Comparison of ENCODE assay signal across 10 cellular contexts in genomic region chr18:2881490-2882195, GRCh38. TPM values are rescaled to one million over a fixed set of nuclear protein-coding genes. Genes with fewer than 3 reads are reported as not detected.
DNase-seq lines count a peak whose midpoint lies in the region; TF ChIP-seq lines count a peak whose summit lies in the region.
"Had no signal": no experiment of that assay in that cellular context is flagged by ENCODE, and none has a peak within 500 bp of the region (broad histone marks: within the 10 kb centered on the region; RNA-seq: fewer than 3 reads in every experiment).

No MANE protein-coding gene starts in this region.

- H3K4me3 Mint-ChIP-seq in HFFc6 (peak overlapping the region; percentile 69), endodermal cell (no peak overlapping the region)
- H3K4me3 Mint-ChIP-seq: WTC11 had no signal

- H3K27me3 ChIP-seq in Karpas-422 (ENCODE audit: low read length) (no peaks in the 10 kb centered on the region), endodermal cell (ENCODE audit: control insufficient read depth, insufficient read depth, low read length, poor library complexity, severe bottlenecking) (no peaks in the 10 kb centered on the region)

- in situ Hi-C loops in ACHN (cut with HindIII; ENCODE audit: low pct_ligation_motif_present, low pct_unique_long_range_greater_than_20kb, low sequenced_read_pairs) = no loop called here

- no peak overlapping the region for H3K9ac ChIP-seq in Karpas-422 (ENCODE audit: low read length)
- H3K9ac ChIP-seq in endodermal cell (ENCODE audit: extremely low read depth, low read length, poor library complexity, severe bottlenecking) = no peak overlapping the region

- H3K36me3 ChIP-seq in Karpas-422 (ENCODE audit: insufficient read depth, low read length) (no peaks in the 10 kb centered on the region), endodermal cell (ENCODE audit: control insufficient read depth, insufficient read depth, low read length) (peaks cover 11% of the 10 kb centered on the region)
- H3K36me3 ChIP-seq: gastrocnemius medialis had no signal

- TF ChIP-seq CTCF in HFFc6 (IDR thresholded peaks at IDR 0.05) (peak; percentile 15; the same call in 1 of the 2 replicates), choroid plexus epithelial cell (conservative IDR thresholded peaks at IDR 0.05; ENCODE audit: low read depth, low read length) (peak; percentile 4), endodermal cell (conservative IDR thresholded peaks at IDR 0.05) (no peak)

- no peaks in the 10 kb centered on the region; the same call in 1 of the 2 replicates for H3K27me3 Mint-ChIP-seq in HFFc6 (ENCODE audit: insufficient read depth)
- H3K27me3 Mint-ChIP-seq in endodermal cell (ENCODE audit: insufficient read depth) = peaks cover 9% of the 10 kb centered on the region

- H3K4me2 ChIP-seq in Karpas-422 (ENCODE audit: low read depth, low read length, poor library complexity, severe bottlenecking) = no peak overlapping the region

- H3K79me2 ChIP-seq in Karpas-422 (ENCODE audit: low read length) = no peaks in the 10 kb centered on the region

- peaks cover 1% of the 10 kb centered on the region; the same call in 1 of the 2 replicates for H3K9me3 Mint-ChIP-seq in HFFc6
- H3K9me3 Mint-ChIP-seq in endodermal cell = peaks cover 8% of the 10 kb centered on the region

- no peaks in the 10 kb centered on the region for H3K9me2 ChIP-seq in Karpas-422 (replicated peaks; ENCODE audit: insufficient read depth, low read length)

- no peak overlapping the region for H2AFZ ChIP-seq in Karpas-422 (ENCODE audit: low read length)

- peaks cover 17% of the 10 kb centered on the region for H3K4me1 Mint-ChIP-seq in HFFc6 (ENCODE audit: low read depth)
- H3K4me1 Mint-ChIP-seq in endodermal cell = peaks cover 3% of the 10 kb centered on the region

- DNase-seq in ACHN (peak; percentile 81), HFFc6 (peak; percentile 88), choroid plexus epithelial cell (ENCODE audit: low read depth) (peak; percentile 81), mucosa of gallbladder (ENCODE audit: low spot score) (peak; percentile 63), Karpas-422 (no peak), NCI-H82 treated with DMSO at 0.1 percent for 48 hours (lab: John Stamatoyannopoulos, UW; ENCODE audit: unreplicated experiment) (no peak), HCEC 1CT (no peak), endodermal cell (no peak)

- WGBS in endodermal cell (ENCODE audit: insufficient coverage in 1 of 2, insufficient read length in 1 of 2), 2 experiments = 87 to 93% methylated on average over 12 to 18 of the region's 18 CpGs

- H3K27ac ChIP-seq in Karpas-422 (ENCODE audit: low read length) (no peak overlapping the region), endodermal cell (ENCODE audit: low read depth, low read length) (no peak overlapping the region)
- H3K27ac ChIP-seq: gastrocnemius medialis had no signal

- H3K9me3 ChIP-seq in Karpas-422 (ENCODE audit: low read length) = no peaks in the 10 kb centered on the region
- H3K9me3 ChIP-seq in endodermal cell (ENCODE audit: control insufficient read depth, low read length) = peaks cover 12% of the 10 kb centered on the region
- H3K9me3 ChIP-seq: gastrocnemius medialis had no signal

- H3K27ac Mint-ChIP-seq in HFFc6 (peak overlapping the region; percentile 95), endodermal cell (no peak overlapping the region)
- H3K27ac Mint-ChIP-seq: WTC11 had no signal

- H3K4me3 ChIP-seq in choroid plexus epithelial cell (ENCODE audit: low read depth, low read length) = no peak overlapping the region
- H3K4me3 ChIP-seq in Karpas-422 (ENCODE audit: low read length) = no peak overlapping the region
- no peak overlapping the region for H3K4me3 ChIP-seq in endodermal cell (ENCODE audit: low read length)
- H3K4me3 ChIP-seq: gastrocnemius medialis had no signal

- H4K20me1 ChIP-seq in Karpas-422 (ENCODE audit: insufficient read depth, low read depth, low read length) = no peaks in the 10 kb centered on the region

- H3K36me3 Mint-ChIP-seq in HFFc6 (ENCODE audit: low read depth) = no peaks in the 10 kb centered on the region
- H3K36me3 Mint-ChIP-seq in endodermal cell (ENCODE audit: low read depth) = peaks cover 7% of the 10 kb centered on the region

- H3K4me1 ChIP-seq in Karpas-422 (ENCODE audit: low read length) (no peaks in the 10 kb centered on the region), endodermal cell (ENCODE audit: control insufficient read depth, insufficient read depth, low read length) (no peaks in the 10 kb centered on the region)
- H3K4me1 ChIP-seq: gastrocnemius medialis had no signal

RNA-seq across cellular contexts. Expression of gene EMILIN2, which starts 34.8 kb away (rescaled TPM):
- 10 to 100 TPM in 1 of 6 experiments, 1 to 10 TPM in 5; 5.9 to 10.6 (median 8.2) TPM for total RNA-seq in HFFc6 (2021; fragmentation: NEBNext Ultra II Directional; extraction: Animal tissue kit (Norgen Biotek cat#: 25700))
- total RNA-seq in mucosa of gallbladder = 15.4 TPM
- 1.8 and 2.3 TPM in 2 replicates for total RNA-seq in Karpas-422 (2014; rRNA removed; shearing (Covaris generic); ENCODE audit: low replicate concordance)
- 10 to 100 TPM; 14.2 to 16.8 TPM for total RNA-seq in endodermal cell
- polyA plus RNA-seq in endodermal cell (2013, experiment 1 of 2) = 7.2 TPM
- 5.8 TPM for polyA plus RNA-seq in endodermal cell (2013, experiment 2 of 2)

Comparison
In these comparisons a context has a peak if more than half of its experiments do, and no peak if none do; other contexts are left out.
1. DNase-seq: peak in ACHN (single experiment), HFFc6 (single experiment), choroid plexus epithelial cell (single experiment) and mucosa of gallbladder (single experiment); none in Karpas-422 (single experiment), NCI-H82 treated with DMSO at 0.1 percent for 48 hours (single experiment), HCEC 1CT (single experiment) and endodermal cell (single experiment).